Comparison of ENCODE assay signal across 19 cellular contexts in genomic region chr11:117409511-117409910, GRCh38.
"Had no signal": no experiment of that assay in that cellular context is flagged by ENCODE, and none has a peak within 500 bp of the region (broad histone marks: within the 10 kb centered on the region; RNA-seq: fewer than 3 reads in every experiment).

No MANE protein-coding gene starts in this region.

- H3K36me3 ChIP-seq: neural progenitor cell had no signal

- H3K27me3 ChIP-seq: neural progenitor cell, tibial nerve, vagina had no signal

- DNase-seq: cortex of kidney; effector CD4-positive, alpha-beta T cell; midbrain; naive thymus-derived CD4-positive, alpha-beta T cell; psoas muscle; right cardiac atrium; small intestine; stimulated activated CD4-positive, alpha-beta T cell treated with anti-CD3 and anti-CD28 coated beads, Interleukin-15, amount 100 ng/mL, for 24 hours; stimulated activated CD4-positive, alpha-beta T cell treated with anti-CD3 and anti-CD28 coated beads, Interleukin-2, amount 100 ng/mL, for 48 hours; stimulated activated naive B cell treated with anti-CD40 and anti-IgM and Interleukin-4, amounts not matched to agents 10 μg/mL and 1 μg/mL and 100 μg/mL, for 72 hours had no signal

- H3K4me1 Mint-ChIP-seq: memory B cell; naive thymus-derived CD4-positive, alpha-beta T cell; stimulated activated naive B cell treated with anti-CD40 and anti-IgM and Interleukin-4, amounts not matched to agents 10 μg/mL and 1 μg/mL and 100 μg/mL, for 72 hours had no signal

- H3K27ac Mint-ChIP-seq: memory B cell; naive thymus-derived CD4-positive, alpha-beta T cell; nephron; neural progenitor cell; stimulated activated naive CD8-positive, alpha-beta T cell treated with anti-CD3 and anti-CD28 coated beads, Interleukin-15, Interleukin-2, amounts not matched to agents 100 ng/mL and 50 ng/mL, for 24 hours had no signal

- H3K4me1 ChIP-seq: neural progenitor cell, psoas muscle, tibial nerve, vagina had no signal

- H3K27ac ChIP-seq: neural progenitor cell, psoas muscle, thoracic aorta, tibial nerve, vagina had no signal

- H3K4me2 ChIP-seq: neural progenitor cell had no signal

- H3K9me3 ChIP-seq: psoas muscle, vagina had no signal

- H3K27me3 Mint-ChIP-seq: memory B cell; naive thymus-derived CD4-positive, alpha-beta T cell; stimulated activated naive B cell treated with anti-CD40 and anti-IgM and Interleukin-4, amounts not matched to agents 10 μg/mL and 1 μg/mL and 100 μg/mL, for 72 hours; stimulated activated naive CD8-positive, alpha-beta T cell treated with anti-CD3 and anti-CD28 coated beads, Interleukin-15, Interleukin-2, amounts not matched to agents 100 ng/mL and 50 ng/mL, for 24 hours had no signal

- H2AFZ ChIP-seq: neural progenitor cell had no signal

- H3K4me3 Mint-ChIP-seq: memory B cell; naive thymus-derived CD4-positive, alpha-beta T cell; nephron; neural progenitor cell; stimulated activated naive B cell treated with anti-CD40 and anti-IgM and Interleukin-4, amounts not matched to agents 10 μg/mL and 1 μg/mL and 100 μg/mL, for 72 hours; stimulated activated naive CD8-positive, alpha-beta T cell treated with anti-CD3 and anti-CD28 coated beads, Interleukin-15, Interleukin-2, amounts not matched to agents 100 ng/mL and 50 ng/mL, for 24 hours had no signal

- H3K4me3 ChIP-seq: lung, neural progenitor cell, psoas muscle, thoracic aorta, tibial nerve, vagina had no signal

- ATAC-seq: left lobe of liver; naive thymus-derived CD4-positive, alpha-beta T cell; psoas muscle; right cardiac atrium; stimulated activated naive B cell treated with anti-CD40 and anti-IgM and Interleukin-4, amounts not matched to agents 10 μg/mL and 1 μg/mL and 100 μg/mL, for 72 hours had no signal
